20 cellular contexts compared by ENCODE assay signal in genomic region chr4:161767116-161767515, GRCh38.
A peak's percentile ranks its signal among the peaks of the same experiment; 100 is the strongest.
DNase-seq lines count a peak whose midpoint lies in the region; ATAC-seq and TF ChIP-seq lines count a peak whose summit lies in the region.
"Had no signal": no experiment of that assay in that cellular context is flagged by ENCODE, and none has a peak within 500 bp of the region (broad histone marks: within the 10 kb centered on the region; RNA-seq: fewer than 3 reads in every experiment).

No MANE protein-coding gene starts in this region.

- no peaks in the 10 kb centered on the region for H3K9me1 ChIP-seq in IMR-90 (ENCODE audit: insufficient read depth, low read length)

- H3K36me3 Mint-ChIP-seq in neural progenitor cell = no peaks in the 10 kb centered on the region
- no peaks in the 10 kb centered on the region for H3K36me3 Mint-ChIP-seq in activated CD4-positive, alpha-beta T cell treated with anti-CD3 and anti-CD28 coated beads, Interleukin-2, amount 10 ng/mL, durations not matched to agents 24 days and 14 days (ENCODE audit: low read depth)
- H3K36me3 Mint-ChIP-seq: activated naive CD4-positive, alpha-beta T cell treated with anti-CD3 and anti-CD28 coated beads, Interleukin-2, amount 10 ng/mL, durations not matched to agents 7 days and 5 days; stimulated activated naive B cell treated with anti-CD40 and anti-IgM and Interleukin-4, amounts not matched to agents 10 μg/mL and 1 μg/mL and 100 μg/mL, for 72 hours; type B pancreatic cell had no signal

- dilution Hi-C loops in IMR-90 (cut with HindIII; ENCODE audit: low sequenced_read_pairs, unreplicated experiment) = no loop called here

- no peak overlapping the region for H2BK120ac ChIP-seq in IMR-90 (ENCODE audit: low read depth, low read length)

- H3K4me2 ChIP-seq in IMR-90 (ENCODE audit: low read depth, low read length) (no peak overlapping the region), neural progenitor cell (no peak overlapping the region)
- H3K4me2 ChIP-seq: KMS-11, smooth muscle cell had no signal

- peak; percentile 37 for DNase-seq in Daoy (ENCODE audit: low read depth)
- peak; percentile 28 for DNase-seq in IMR-90
- peak; percentile 92 for DNase-seq in astrocyte of the spinal cord (ENCODE audit: low read depth, low spot score)
- peak; percentile 56 for DNase-seq in kidney epithelial cell (ENCODE audit: low read depth)
- DNase-seq in neural progenitor cell (ENCODE audit: low spot score) = no peak
- no peak for DNase-seq in activated CD4-positive, alpha-beta T cell treated with anti-CD3 and anti-CD28 coated beads, Interleukin-2, amount 10 ng/mL, durations not matched to agents 24 days and 14 days
- DNase-seq in inferior parietal cortex (ENCODE audit: extremely low spot score) = no peak
- DNase-seq: activated CD4-positive, alpha-beta T cell treated with anti-CD3 and anti-CD28 coated beads for 1 hour; activated naive CD4-positive, alpha-beta T cell treated with anti-CD3 and anti-CD28 coated beads, Interleukin-2, amount 10 ng/mL, durations not matched to agents 7 days and 5 days; effector memory CD8-positive, alpha-beta T cell; GOT3; islet precursor cell; midbrain; NCI-H1436 treated with DMSO at 0.1 percent for 48 hours; stimulated activated naive B cell treated with anti-CD40 and anti-IgM and Interleukin-4, amounts not matched to agents 10 μg/mL and 1 μg/mL and 100 μg/mL, for 72 hours; T-helper 17 cell had no signal

- H3K18ac ChIP-seq in IMR-90 (ENCODE audit: low read depth, low read length) = no peak overlapping the region

- TF ChIP-seq POLR2A in IMR-90 (IDR thresholded peaks at IDR 0.05; ENCODE audit: low read depth, low read length) = no peak

- H3K9ac ChIP-seq in IMR-90 (ENCODE audit: low read depth, low read length) (no peak overlapping the region), neural progenitor cell (no peak overlapping the region)
- H3K9ac ChIP-seq: KMS-11 had no signal

- no peak overlapping the region for H3K27ac Mint-ChIP-seq in neural progenitor cell
- no peak overlapping the region for H3K27ac Mint-ChIP-seq in activated CD4-positive, alpha-beta T cell treated with anti-CD3 and anti-CD28 coated beads, Interleukin-2, amount 10 ng/mL, durations not matched to agents 24 days and 14 days
- H3K27ac Mint-ChIP-seq: activated naive CD4-positive, alpha-beta T cell treated with anti-CD3 and anti-CD28 coated beads, Interleukin-2, amount 10 ng/mL, durations not matched to agents 7 days and 5 days; effector memory CD8-positive, alpha-beta T cell; stimulated activated naive B cell treated with anti-CD40 and anti-IgM and Interleukin-4, amounts not matched to agents 10 μg/mL and 1 μg/mL and 100 μg/mL, for 72 hours; T-helper 17 cell; type B pancreatic cell had no signal

- H2BK20ac ChIP-seq in IMR-90 (ENCODE audit: low read depth, low read length) = no peak overlapping the region

- H2BK15ac ChIP-seq in IMR-90 (ENCODE audit: low read depth, low read length) = no peak overlapping the region

- H3K4me1 ChIP-seq in IMR-90 (ENCODE audit: control insufficient read depth, insufficient read depth, low read length) (no peaks in the 10 kb centered on the region), neural progenitor cell (no peaks in the 10 kb centered on the region)

- H3K9me3 Mint-ChIP-seq in neural progenitor cell = no peaks in the 10 kb centered on the region
- no peaks in the 10 kb centered on the region for H3K9me3 Mint-ChIP-seq in activated CD4-positive, alpha-beta T cell treated with anti-CD3 and anti-CD28 coated beads, Interleukin-2, amount 10 ng/mL, durations not matched to agents 24 days and 14 days
- H3K9me3 Mint-ChIP-seq: stimulated activated naive B cell treated with anti-CD40 and anti-IgM and Interleukin-4, amounts not matched to agents 10 μg/mL and 1 μg/mL and 100 μg/mL, for 72 hours; type B pancreatic cell had no signal

- no peak overlapping the region for H2BK5ac ChIP-seq in IMR-90 (ENCODE audit: low read depth, low read length, poor library complexity, severe bottlenecking)

- H4K8ac ChIP-seq in IMR-90 (ENCODE audit: low read depth in 2 of 2, low read length in 2 of 2) = no peak overlapping the region

- no peak overlapping the region for H3K4me3 ChIP-seq in IMR-90 (ENCODE audit: insufficient read depth, low read depth, low read length)
- no peak overlapping the region for H3K4me3 ChIP-seq in astrocyte of the spinal cord (ENCODE audit: low read depth, low read length)
- no peak overlapping the region for H3K4me3 ChIP-seq in kidney epithelial cell (ENCODE audit: low read depth, low read length)
- no peak overlapping the region for H3K4me3 ChIP-seq in neural progenitor cell
- H3K4me3 ChIP-seq: smooth muscle cell had no signal

- TF ChIP-seq CTCF in IMR-90 (conservative IDR thresholded peaks at IDR 0.05; ENCODE audit: low read depth, low read length) (no peak), astrocyte of the spinal cord (IDR thresholded peaks at IDR 0.05; ENCODE audit: low read depth, low read length) (no peak), kidney epithelial cell (IDR thresholded peaks at IDR 0.05; ENCODE audit: insufficient read depth, low read length, poor library complexity, severe bottlenecking) (no peak), neural progenitor cell (IDR thresholded peaks at IDR 0.05) (no peak)

- H2AFZ ChIP-seq in IMR-90 (replicated peaks; ENCODE audit: low read length, poor library complexity) (no peak overlapping the region), neural progenitor cell (replicated peaks) (no peak overlapping the region)

- no peak overlapping the region for H3K4me3 Mint-ChIP-seq in neural progenitor cell
- H3K4me3 Mint-ChIP-seq in activated CD4-positive, alpha-beta T cell treated with anti-CD3 and anti-CD28 coated beads, Interleukin-2, amount 10 ng/mL, durations not matched to agents 24 days and 14 days = no peak overlapping the region
- H3K4me3 Mint-ChIP-seq: activated naive CD4-positive, alpha-beta T cell treated with anti-CD3 and anti-CD28 coated beads, Interleukin-2, amount 10 ng/mL, durations not matched to agents 7 days and 5 days; effector memory CD8-positive, alpha-beta T cell; stimulated activated naive B cell treated with anti-CD40 and anti-IgM and Interleukin-4, amounts not matched to agents 10 μg/mL and 1 μg/mL and 100 μg/mL, for 72 hours; T-helper 17 cell; type B pancreatic cell had no signal

- no TSS peak for BruUV-seq in IMR-90 (replicated peaks; lab: Mats Ljungman, UMichigan)

- no peak overlapping the region for H3K56ac ChIP-seq in IMR-90 (ENCODE audit: extremely low read depth, insufficient read depth, low read length)

- H3K27ac ChIP-seq in IMR-90 (ENCODE audit: insufficient read depth, low read length) (no peak overlapping the region), neural progenitor cell (no peak overlapping the region)
- H3K27ac ChIP-seq: KMS-11 had no signal

- POLR2A ChIA-PET in IMR-90 (lab: Charles Lee; ENCODE audit: unreplicated experiment) = no interaction called here

- in situ Hi-C loops in IMR-90 (cut with MboI; ENCODE audit: low sequenced_read_pairs) = no loop called here
- in situ Hi-C loops in astrocyte of the spinal cord (cut with HindIII; ENCODE audit: low sequenced_read_pairs) = no loop called here

- no peak overlapping the region for H3K14ac ChIP-seq in IMR-90 (replicated peaks; ENCODE audit: low read depth, low read length)

- CTCF ChIA-PET in IMR-90 (lab: Yijun Ruan, JAX) = no interaction called here

- H3K79me2 ChIP-seq in neural progenitor cell (ENCODE audit: low read depth) = no peaks in the 10 kb centered on the region

- no peak overlapping the region for H3K4ac ChIP-seq in IMR-90 (ENCODE audit: low read depth, low read length)

- H3F3A ChIP-seq in neural progenitor cell (ENCODE audit: low read depth) = no peaks in the 10 kb centered on the region

- peaks cover 2% of the 10 kb centered on the region for H3K27me3 Mint-ChIP-seq in neural progenitor cell (ENCODE audit: insufficient read depth, low read depth)
- H3K27me3 Mint-ChIP-seq in activated CD4-positive, alpha-beta T cell treated with anti-CD3 and anti-CD28 coated beads, Interleukin-2, amount 10 ng/mL, durations not matched to agents 24 days and 14 days = no peaks in the 10 kb centered on the region
- H3K27me3 Mint-ChIP-seq: activated naive CD4-positive, alpha-beta T cell treated with anti-CD3 and anti-CD28 coated beads, Interleukin-2, amount 10 ng/mL, durations not matched to agents 7 days and 5 days; effector memory CD8-positive, alpha-beta T cell; stimulated activated naive B cell treated with anti-CD40 and anti-IgM and Interleukin-4, amounts not matched to agents 10 μg/mL and 1 μg/mL and 100 μg/mL, for 72 hours; T-helper 17 cell; type B pancreatic cell had no signal

- H3K9me3 ChIP-seq in IMR-90 (ENCODE audit: control insufficient read depth, insufficient read depth, low read length) (peaks cover 3% of the 10 kb centered on the region; the same call in 1 of the 2 replicates), neural progenitor cell (ENCODE audit: low read depth) (no peaks in the 10 kb centered on the region)

- H2AK9ac ChIP-seq in IMR-90 (replicated peaks; ENCODE audit: low read depth, low read length, poor library complexity) = no peak overlapping the region

- no peak for TF ChIP-seq RAD21 in IMR-90 (IDR thresholded peaks at IDR 0.05; ENCODE audit: low read length)

- no peaks in the 10 kb centered on the region for H3K79me1 ChIP-seq in IMR-90 (ENCODE audit: low read depth in 1 of 2, low read length in 2 of 2)

- H2AK5ac ChIP-seq in IMR-90 (ENCODE audit: low read depth, low read length) = no peak overlapping the region

- H3K4me1 Mint-ChIP-seq in neural progenitor cell = peaks cover 2% of the 10 kb centered on the region
- no peaks in the 10 kb centered on the region for H3K4me1 Mint-ChIP-seq in activated CD4-positive, alpha-beta T cell treated with anti-CD3 and anti-CD28 coated beads, Interleukin-2, amount 10 ng/mL, durations not matched to agents 24 days and 14 days
- H3K4me1 Mint-ChIP-seq: activated naive CD4-positive, alpha-beta T cell treated with anti-CD3 and anti-CD28 coated beads, Interleukin-2, amount 10 ng/mL, durations not matched to agents 7 days and 5 days; stimulated activated naive B cell treated with anti-CD40 and anti-IgM and Interleukin-4, amounts not matched to agents 10 μg/mL and 1 μg/mL and 100 μg/mL, for 72 hours; T-helper 17 cell had no signal

- ATAC-seq in IMR-90 (ENCODE audit: low read depth) = no peak
- no peak for ATAC-seq in GM19328 (IDR thresholded peaks at IDR 0.05; ENCODE audit: unreplicated experiment)
- ATAC-seq: effector memory CD8-positive, alpha-beta T cell; stimulated activated naive B cell treated with anti-CD40 and anti-IgM and Interleukin-4, amounts not matched to agents 10 μg/mL and 1 μg/mL and 100 μg/mL, for 72 hours; T-helper 17 cell had no signal

- H3K27me3 ChIP-seq in IMR-90 (ENCODE audit: control insufficient read depth, insufficient read depth, low read length) (no peaks in the 10 kb centered on the region), kidney epithelial cell (ENCODE audit: control insufficient read depth, insufficient read depth, low read length) (no peaks in the 10 kb centered on the region), neural progenitor cell (no peaks in the 10 kb centered on the region)

- no peak overlapping the region for H4K5ac ChIP-seq in IMR-90 (ENCODE audit: low read depth, low read length)

- H3K36me3 ChIP-seq in IMR-90 (ENCODE audit: control insufficient read depth, insufficient read depth, low read length) (no peaks in the 10 kb centered on the region), kidney epithelial cell (ENCODE audit: control insufficient read depth, insufficient read depth, low read length) (no peaks in the 10 kb centered on the region), neural progenitor cell (no peaks in the 10 kb centered on the region)

- intact Hi-C loops in IMR-90 (cut with micrococcal nuclease) = no loop called here
- intact Hi-C loops in activated CD4-positive, alpha-beta T cell treated with anti-CD3 and anti-CD28 coated beads, Interleukin-2, amount 10 ng/mL, durations not matched to agents 24 days and 14 days (cut with micrococcal nuclease) = no loop called here

- H4K20me1 ChIP-seq in IMR-90 (ENCODE audit: insufficient read depth, low read length) (no peaks in the 10 kb centered on the region), neural progenitor cell (ENCODE audit: low read depth) (no peaks in the 10 kb centered on the region)

- WGBS in IMR-90 (ENCODE audit: extremely low coverage in 2 of 2, insufficient read length in 1 of 2), 2 experiments = no CpG with 5 or more reads among the region's 5 CpGs

- H3K23ac ChIP-seq in IMR-90 (ENCODE audit: low read depth, low read length) = no peak overlapping the region

- no peak overlapping the region for H4K91ac ChIP-seq in IMR-90 (ENCODE audit: insufficient read depth, low read depth, low read length)

Comparison
In these comparisons a context has a peak if more than half of its experiments do, and no peak if none do; other contexts are left out.
1. DNase-seq: peak in Daoy (single experiment), IMR-90 (single experiment), astrocyte of the spinal cord (single experiment) and kidney epithelial cell (single experiment); none in neural progenitor cell (single experiment), activated CD4-positive, alpha-beta T cell treated with anti-CD3 and anti-CD28 coated beads, Interleukin-2, amount 10 ng/mL, durations not matched to agents 24 days and 14 days (single experiment) and inferior parietal cortex (single experiment).